Comparison of ENCODE assay signal across 18 cellular contexts in the genomic region with DNA sequence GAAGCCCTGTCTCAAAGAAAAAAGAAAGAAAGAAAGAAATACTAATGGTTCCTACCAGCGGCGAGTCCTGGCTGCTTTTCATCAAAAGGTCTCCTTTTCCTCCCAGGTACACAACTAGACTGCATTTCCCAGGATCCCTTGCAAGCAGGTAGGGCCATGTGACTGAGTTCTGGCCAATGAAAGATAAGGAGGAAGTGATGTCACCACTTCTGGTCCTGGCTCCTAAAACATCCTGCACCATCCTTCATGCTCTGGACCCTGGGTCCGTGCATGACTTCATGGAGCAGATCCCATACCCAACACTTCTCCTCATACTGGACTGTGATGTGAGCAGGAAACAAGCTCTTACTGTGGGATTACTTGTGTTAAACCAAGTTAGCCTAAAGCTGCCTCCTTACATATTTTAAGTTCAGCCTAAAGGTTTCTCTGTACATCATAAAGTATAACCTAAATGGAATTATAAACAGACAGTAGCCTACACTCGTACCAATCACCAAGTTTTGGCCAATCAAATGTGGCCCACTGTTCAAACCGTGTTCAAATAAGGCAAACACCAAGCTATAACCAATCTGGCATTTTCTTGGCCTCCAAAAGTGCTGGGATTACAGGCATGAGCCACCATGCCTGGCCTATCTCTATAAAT. TPM values are rescaled to one million over a fixed set of nuclear protein-coding genes. Genes with fewer than 3 reads are reported as not detected.
DNase-seq lines count a peak whose midpoint lies in the region; ATAC-seq, FAIRE-seq and TF ChIP-seq lines count a peak whose summit lies in the region.
"Had no signal": no experiment of that assay in that cellular context is flagged by ENCODE, and none has a peak within 500 bp of the region (broad histone marks: within the 10 kb centered on the region; RNA-seq: fewer than 3 reads in every experiment).

No MANE protein-coding gene starts in this region.

- H3K9me3 ChIP-seq in DOHH2 (ENCODE audit: control insufficient read depth, insufficient read depth, low read length) (peaks cover 10% of the 10 kb centered on the region; the same call in 1 of the 2 replicates), HCT116 (ENCODE audit: control insufficient read depth in 1 of 2, insufficient read depth in 1 of 2, low read depth in 1 of 2, low read length in 2 of 2) (no peaks in the 10 kb centered on the region), K562 (replicated peaks; ENCODE audit: control insufficient read depth, insufficient read depth, low read depth, low read length) (peaks cover 3% of the 10 kb centered on the region; the same call in 1 of the 2 replicates)
- H3K9me3 ChIP-seq: BE2C, ovary, upper lobe of right lung had no signal

- H4K20me1 ChIP-seq in DOHH2 (ENCODE audit: control insufficient read depth, insufficient read depth, low read depth, low read length) = no peaks in the 10 kb centered on the region
- H4K20me1 ChIP-seq in HCT116 (ENCODE audit: insufficient read depth) = no peaks in the 10 kb centered on the region
- no peaks in the 10 kb centered on the region for H4K20me1 ChIP-seq in K562 (replicated peaks; ENCODE audit: control insufficient read depth, insufficient read depth, low read length)

- intact Hi-C loops in HCT116 (cut with micrococcal nuclease) (no loop called here), K562 (cut with micrococcal nuclease) (no loop called here)

- no TSS peak for BruUV-seq in HCT116 (replicated peaks; lab: Mats Ljungman, UMichigan)
- BruUV-seq in K562 (replicated peaks; lab: Mats Ljungman, UMichigan) = no TSS peak

- no peak for TF ChIP-seq EP300 in K562 (IDR thresholded peaks at IDR 0.05; ENCODE audit: low read length)

- H3K27me3 ChIP-seq in DOHH2 (ENCODE audit: control insufficient read depth, low read length) = no peaks in the 10 kb centered on the region
- no peaks in the 10 kb centered on the region for H3K27me3 ChIP-seq in HCT116 (ENCODE audit: insufficient read depth, low read length)
- H3K27me3 ChIP-seq in K562 (ENCODE audit: control insufficient read depth in 2 of 2, insufficient read depth in 2 of 2, low read length in 2 of 2) = no peaks in the 10 kb centered on the region
- H3K27me3 ChIP-seq: BE2C, ovary, upper lobe of right lung had no signal

- no peak for TF ChIP-seq RAD21 in HCT116 (IDR thresholded peaks at IDR 0.05; ENCODE audit: low read depth)
- no peak for TF ChIP-seq RAD21 in K562 (CRISPR knock-in tag; conservative IDR thresholded peaks at IDR 0.05 in 1 of 2, IDR thresholded peaks at IDR 0.05 in 1 of 2)

- no peak for TF ChIP-seq CTCF in DOHH2 (IDR thresholded peaks at IDR 0.05; ENCODE audit: low read depth, low read length, poor library complexity, severe bottlenecking)
- TF ChIP-seq CTCF in HCT116 (IDR thresholded peaks at IDR 0.05 in 2 of 3, conservative IDR thresholded peaks at IDR 0.05 in 1 of 3; ENCODE audit: borderline replicate concordance in 1 of 3, insufficient read depth in 1 of 3, low read depth in 2 of 3, low read length in 2 of 3) = no peak
- no peak for TF ChIP-seq CTCF in K562 (IDR thresholded peaks at IDR 0.05 in 2 of 3, conservative IDR thresholded peaks at IDR 0.05 in 1 of 3; ENCODE audit: insufficient read depth in 2 of 3, low read depth in 1 of 3, low read length in 3 of 3)

- 30% methylated on average over 5 of the region's 5 CpGs for WGBS in K562 (ENCODE audit: insufficient coverage, low coverage, missing lambda C conversion rate)

- no peaks in the 10 kb centered on the region for H3K9me1 ChIP-seq in K562 (ENCODE audit: control insufficient read depth, insufficient read depth, low read length)

- H3K9ac ChIP-seq in HCT116 (ENCODE audit: low read length) = no peak overlapping the region
- H3K9ac ChIP-seq in K562 (ENCODE audit: insufficient read depth in 1 of 2, low read depth in 2 of 2, low read length in 2 of 2) = no peak overlapping the region

- H3K4me2 ChIP-seq in DOHH2 (ENCODE audit: low read length) (peak overlapping the region; percentile 3; the same call in 1 of the 2 replicates), HCT116 (ENCODE audit: low read length) (peak overlapping the region; percentile 43), K562 (ENCODE audit: insufficient read depth, low read length) (peak overlapping the region; percentile 52)

- peak; percentile 98 for FAIRE-seq in K562 (lab: Jason Lieb, UNC)
- FAIRE-seq: astrocyte had no signal

- TF ChIP-seq POLR2A in HCT116 (IDR thresholded peaks at IDR 0.05; ENCODE audit: borderline replicate concordance, extremely low read depth, insufficient read depth, insufficient read length) (peak; percentile 81), K562 (conservative IDR thresholded peaks at IDR 0.05) (no peak)

- no peak overlapping the region for H3K27ac ChIP-seq in DOHH2 (ENCODE audit: low read depth, low read length)
- H3K27ac ChIP-seq in HCT116 (ENCODE audit: low read depth, low read length) = no peak overlapping the region
- H3K27ac ChIP-seq in K562 (ENCODE audit: extremely low read depth, low read depth, low read length) = no peak overlapping the region
- H3K27ac ChIP-seq: coronary artery, epithelial cell of prostate, ovary, upper lobe of right lung had no signal

- H3K79me2 ChIP-seq in DOHH2 (ENCODE audit: control insufficient read depth, low read length) (no peaks in the 10 kb centered on the region), HCT116 (ENCODE audit: insufficient read depth, low read length) (no peaks in the 10 kb centered on the region), K562 (ENCODE audit: control insufficient read depth, insufficient read depth, low read length) (no peaks in the 10 kb centered on the region)

- in situ Hi-C loops in K562 (cut with MboI) = no loop called here

- CTCF ChIA-PET in HCT116 (lab: Charles Lee) = no interaction called here
- CTCF ChIA-PET in K562 (lab: Yijun Ruan, JAX; ENCODE audit: low intra/inter-chr PET ratio) = no interaction called here

- H3K4me1 ChIP-seq in DOHH2 (ENCODE audit: control insufficient read depth, low read length) (0 out of 2 replicates have a peak, but pooled peaks cover 2% of the 10 kb centered on the region), HCT116 (ENCODE audit: control insufficient read depth in 1 of 2, insufficient read depth in 2 of 2, low read length in 2 of 2) (no peaks in the 10 kb centered on the region), K562 (replicated peaks in 1 of 2; ENCODE audit: control insufficient read depth in 2 of 2, insufficient read depth in 2 of 2, low read length in 2 of 2) (0 out of 5 replicates have a peak, but pooled peaks cover 0 to 3% of the 10 kb centered on the region in 2 experiments)
- H3K4me1 ChIP-seq: BE2C, upper lobe of right lung had no signal

- peak; percentile 73 for DNase-seq in HCT116 (ENCODE audit: low read depth, low spot score)
- peak; percentile 19 for DNase-seq in NCI-H524 treated with DMSO at 0.1 percent for 48 hours (lab: John Stamatoyannopoulos, UW)
- peak; percentile 78 to 85 (median 81) for DNase-seq in K562 (ENCODE audit: extremely low read depth in 1 of 4, low spot score in 3 of 4)
- DNase-seq in islet precursor cell = no peak
- DNase-seq: activated naive CD4-positive, alpha-beta T cell treated with Interleukin-2 at 50 U/mL for 16 hours; BE2C; HCEC 1CT; NCI-H2107; ovary; upper lobe of right lung had no signal

- no peak overlapping the region for H2AFZ ChIP-seq in HCT116 (ENCODE audit: low read depth, low read length, poor library complexity, severe bottlenecking)
- H2AFZ ChIP-seq in K562 (ENCODE audit: low read depth, low read length) = peak overlapping the region; percentile 94

- no peaks in the 10 kb centered on the region for H3K9me2 ChIP-seq in DOHH2 (replicated peaks; ENCODE audit: control insufficient read depth, low read length)
- H3K9me2 ChIP-seq in HCT116 (ENCODE audit: insufficient read depth) = no peaks in the 10 kb centered on the region

- H3K36me3 ChIP-seq in DOHH2 (ENCODE audit: control insufficient read depth, low read length) (no peaks in the 10 kb centered on the region), HCT116 (ENCODE audit: control insufficient read depth in 1 of 2, insufficient read depth in 2 of 2, low read length in 2 of 2) (no peaks in the 10 kb centered on the region), K562 (ENCODE audit: control insufficient read depth, insufficient read depth, low read length) (no peaks in the 10 kb centered on the region)
- H3K36me3 ChIP-seq: BE2C, ovary, upper lobe of right lung had no signal

- no peak overlapping the region for H3K4me3 ChIP-seq in DOHH2 (ENCODE audit: low read length)
- H3K4me3 ChIP-seq in HCT116 (replicated peaks in 1 of 2; ENCODE audit: low read depth in 1 of 2, low read length in 2 of 2) = peak overlapping the region; percentile 7 to 29; a peak in 3 of 4 replicates
- H3K4me3 ChIP-seq in K562 = no peak overlapping the region
- H3K4me3 ChIP-seq: coronary artery, ovary, upper lobe of right lung had no signal

- POLR2A ChIA-PET in HCT116 (lab: Charles Lee) (no interaction called here), K562 (lab: Yijun Ruan, JAX) (interaction anchor here (0.6 to 1.7 kb wide), 5 partner anchors 12 to 37 kb away, joined by 3 to 6 read pairs (median 4); a partner anchor contains a TSS)

- peak; percentile 98 for ATAC-seq in HCT116
- ATAC-seq in K562 = peak; percentile 98
- ATAC-seq in GM21515 (IDR thresholded peaks at IDR 0.05; ENCODE audit: unreplicated experiment) = no peak
- no peak for ATAC-seq in GM19328 (IDR thresholded peaks at IDR 0.05; ENCODE audit: unreplicated experiment)
- ATAC-seq: activated CD4-positive, CD25-positive, alpha-beta regulatory T cell treated with anti-CD3 and anti-CD28 coated beads, Interleukin-2, amount 50 U/mL, for 24 hours; stimulated activated memory B cell treated with anti-CD40 and anti-IgM and Interleukin-4, amounts not matched to agents 10 μg/mL and 1 μg/mL and 100 μg/mL, for 72 hours; upper lobe of right lung had no signal

- RAD21 ChIA-PET in HCT116 (lab: Charles Lee; ENCODE audit: low non-redundant PET in 1 of 2, low total read pairs in 2 of 2, uncharacterized antibody in 2 of 2, unreplicated experiment in 2 of 2) = no interaction called here

- H3F3A ChIP-seq in DOHH2 (ENCODE audit: control insufficient read depth, insufficient read depth) = no peaks in the 10 kb centered on the region

RNA-seq across cellular contexts. Expression of a gene that starts 30.2 kb away (rescaled TPM):
- total RNA-seq in HCT116 (2021; ENCODE audit: unreplicated experiment) = 73.7 TPM
- polyA plus RNA-seq in HCT116 (2012) = 68.2 and 72.3 TPM in 2 replicates
- total RNA-seq in K562 (2011; cell fraction: chromatin; rRNA removed; ENCODE audit: low replicate concordance) = 99.7 and 118 TPM in 2 replicates
- total RNA-seq in K562 (2011; cell fraction: nucleolus; rRNA removed) = 54.1 and 60.0 TPM in 2 replicates
- total RNA-seq in K562 (2011; cell fraction: nucleoplasm; rRNA removed) = 85.2 and 92.0 TPM in 2 replicates
- 64.0 and 82.7 TPM in 2 replicates for total RNA-seq in K562 (2014; rRNA removed)
- 41.0 and 43.2 TPM in 2 replicates for total RNA-seq in K562 (2014; rRNA removed; fragmentation: Illumina TruSeq; extraction: Trizol)
- 45.0 and 48.1 TPM in 2 replicates for total RNA-seq in K562 (2015; rRNA removed; fragmentation: Illumina TruSeq; extraction: Trizol)
- total RNA-seq in K562 (2021) = 51.7 and 54.0 TPM in 2 replicates
- 35.3 and 40.1 TPM in 2 replicates for polyA plus RNA-seq in K562 (2011; rRNA removed)
- polyA plus RNA-seq in K562 (2011; cell fraction: cytosol; rRNA removed) = 18.3 and 22.3 TPM in 2 replicates
- polyA plus RNA-seq in K562 (2011; cell fraction: nucleus; rRNA removed) = 86.0 and 122 TPM in 2 replicates
- 45.9 and 47.7 TPM in 2 replicates for polyA plus RNA-seq in K562 (2012)
- polyA plus RNA-seq in K562 (2014; fragmentation: Illumina TruSeq; extraction: Trizol) = 57.0 and 70.8 TPM in 2 replicates
- 1 to 10 TPM; 3.0 to 7.1 TPM for polyA plus RNA-seq in K562 (2014; fragmentation: Nextera tagmentation; extraction: Ambion mirVana)
- polyA plus RNA-seq in K562 (2014; rRNA removed) = 56.8 and 68.9 TPM in 2 replicates
- 36.6 and 40.7 TPM in 2 replicates for polyA minus RNA-seq in K562 (2011; rRNA and poly(A)+ RNA removed)
- 19.4 and 26.0 TPM in 2 replicates for polyA minus RNA-seq in K562 (2011; cell fraction: cytosol; rRNA and poly(A)+ RNA removed)
- 28.1 and 35.4 TPM in 2 replicates for polyA minus RNA-seq in K562 (2011; cell fraction: nucleus; rRNA and poly(A)+ RNA removed)

Comparison
In these comparisons a context has a peak if more than half of its experiments do, and no peak if none do; other contexts are left out.
1. H3K4me3 ChIP-seq: peak in HCT116 (2 of 2); none in DOHH2 (single experiment) and K562 (single experiment).
2. ATAC-seq: peak in HCT116 (single experiment) and K562 (single experiment); none in GM21515 (single experiment) and GM19328 (single experiment).
3. Peak in every context shown above with its lines, with median percentiles within 50 percentile points of each other: H3K4me2 ChIP-seq.